17 cellular contexts compared by ENCODE assay signal in the genomic region with DNA sequence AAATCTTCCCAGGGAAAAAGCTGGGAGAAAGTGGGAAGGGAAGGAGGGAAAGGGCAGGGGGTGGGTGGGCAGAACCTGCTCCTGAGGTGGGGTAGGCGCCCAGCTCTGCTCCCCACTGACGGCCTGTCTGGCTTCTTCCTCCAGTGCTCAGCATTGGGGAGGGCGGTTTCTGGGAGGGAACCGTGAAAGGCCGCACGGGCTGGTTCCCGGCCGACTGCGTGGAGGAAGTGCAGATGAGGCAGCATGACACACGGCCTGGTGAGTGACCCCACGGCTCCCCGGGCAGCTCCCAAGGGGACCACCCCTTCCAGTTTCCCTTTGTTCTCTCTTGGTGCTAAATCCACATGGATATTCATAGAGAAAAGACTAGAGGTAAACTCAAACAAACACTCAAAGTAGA. TPM values are rescaled to one million over a fixed set of nuclear protein-coding genes. Genes with fewer than 3 reads are reported as not detected.
DNase-seq lines count a peak whose midpoint lies in the region; ATAC-seq and TF ChIP-seq lines count a peak whose summit lies in the region.
"Had no signal": no experiment of that assay in that cellular context is flagged by ENCODE, and none has a peak within 500 bp of the region (broad histone marks: within the 10 kb centered on the region; RNA-seq: fewer than 3 reads in every experiment).

No MANE protein-coding gene starts in this region.

- BruUV-seq in PC-3 (replicated peaks; lab: Mats Ljungman, UMichigan): no TSS peak

- no peak overlapping the region for H3K4me2 ChIP-seq in PC-3 (ENCODE audit: low read length)

- 61 to 75% (median 66%) methylated on average over 12 of the region's 12 CpGs for WGBS in psoas muscle, 3 donors

- no peaks in the 10 kb centered on the region for H3F3A ChIP-seq in PC-3 (ENCODE audit: low read length, unreplicated experiment)

- H3K4me3 Mint-ChIP-seq in chondrocyte (ENCODE audit: unreplicated experiment): peak overlapping the region; percentile 31
- H3K4me3 Mint-ChIP-seq: activated CD4-positive, alpha-beta T cell treated with anti-CD3 and anti-CD28 coated beads, Interleukin-2, amount 10 ng/mL, durations not matched to agents 7 days and 5 days; activated T-cell treated with anti-CD3 and anti-CD28 coated beads, Interleukin-2, amount 50 U/mL, for 24 hours; T-helper 2 cell treated with Interferon-gamma antibody and Interleukin-4, amounts not matched to agents 5 μg/mL and 100 μg/mL, for 36 hours had no signal

- intact Hi-C loops in left lung (cut with DNase I): no loop called here
- intact Hi-C loops in psoas muscle (cut with DNase I): no loop called here
- intact Hi-C loops in PC-3 (cut with micrococcal nuclease): no loop called here

- H3K4me1 Mint-ChIP-seq in chondrocyte (ENCODE audit: low read depth): peaks cover 8% of the 10 kb centered on the region

- H3K9me3 ChIP-seq in left lung (no peaks in the 10 kb centered on the region), psoas muscle (no peaks in the 10 kb centered on the region), PC-3 (ENCODE audit: low read length) (no peaks in the 10 kb centered on the region)

- H3K36me3 Mint-ChIP-seq in chondrocyte (ENCODE audit: low read depth): peaks cover 2% of the 10 kb centered on the region

- H3K9me2 ChIP-seq in PC-3 (replicated peaks; ENCODE audit: low read length): no peaks in the 10 kb centered on the region

- no peak overlapping the region for H3K27ac ChIP-seq in left lung
- no peak overlapping the region for H3K27ac ChIP-seq in psoas muscle
- H3K27ac ChIP-seq in PC-3 (ENCODE audit: low read length): no peak overlapping the region

- no peaks in the 10 kb centered on the region for H4K20me1 ChIP-seq in PC-3 (ENCODE audit: low read length)

- DNase-seq in H7 (peak; percentile 65), chondrocyte (ENCODE audit: low spot score) (peak; percentile 78), left lung (peak; percentile 16 to 63), psoas muscle (peak; percentile 14 to 39), dedifferentiated amniotic fluid mesenchymal stem cell (ENCODE audit: extremely low spot score) (no peak), PC-3 (no peak), NCI-H2107 treated with DMSO at 0.1 percent for 48 hours (lab: John Stamatoyannopoulos, UW; ENCODE audit: unreplicated experiment) (no peak)
- DNase-seq: activated CD4-positive, alpha-beta T cell treated with anti-CD3 and anti-CD28 coated beads, Interleukin-2, amount 10 ng/mL, durations not matched to agents 7 days and 5 days; activated T-cell treated with anti-CD3 and anti-CD28 coated beads, Interleukin-2, amount 50 U/mL, for 24 hours; AML-193; KBM-7; NCI-H1105 treated with DMSO at 0.1 percent for 48 hours; NCI-H2171 treated with DMSO at 0.1 percent for 48 hours; SHP77; stimulated activated CD4-positive, alpha-beta T cell treated with anti-CD3 and anti-CD28 coated beads, Interleukin-1b, Interleukin-23, amount 100 ng/mL, for 48 hours had no signal

- no peaks in the 10 kb centered on the region for H3K79me2 ChIP-seq in PC-3 (ENCODE audit: low read length)

- no peak overlapping the region for H3K27ac Mint-ChIP-seq in chondrocyte (ENCODE audit: unreplicated experiment)
- H3K27ac Mint-ChIP-seq: activated CD4-positive, alpha-beta T cell treated with anti-CD3 and anti-CD28 coated beads, Interleukin-2, amount 10 ng/mL, durations not matched to agents 7 days and 5 days; activated T-cell treated with anti-CD3 and anti-CD28 coated beads, Interleukin-2, amount 50 U/mL, for 24 hours; T-helper 2 cell treated with Interferon-gamma antibody and Interleukin-4, amounts not matched to agents 5 μg/mL and 100 μg/mL, for 36 hours had no signal

- peaks cover 1% of the 10 kb centered on the region for H3K27me3 Mint-ChIP-seq in chondrocyte (ENCODE audit: low read depth)
- H3K27me3 Mint-ChIP-seq: activated T-cell treated with anti-CD3 and anti-CD28 coated beads, Interleukin-2, amount 50 U/mL, for 24 hours had no signal

- POLR2A ChIA-PET in PC-3 (lab: Charles Lee; ENCODE audit: unreplicated experiment): no interaction called here

- no peak for ATAC-seq in left lung
- no peak for ATAC-seq in psoas muscle
- ATAC-seq in HG03108 (IDR thresholded peaks at IDR 0.05; ENCODE audit: unreplicated experiment): no peak
- no peak for ATAC-seq in PC-3

- no peak overlapping the region for H2AFZ ChIP-seq in PC-3 (ENCODE audit: low read length)

- H3K27me3 ChIP-seq in H7 (ENCODE audit: control insufficient read depth, insufficient read depth, low read length) (peaks cover 21% of the 10 kb centered on the region), left lung (no peaks in the 10 kb centered on the region), psoas muscle (ENCODE audit: insufficient read depth in 3 of 3, low read length in 2 of 3) (peaks cover 0 to 6% (median 0%) of the 10 kb centered on the region in 3 donors), PC-3 (ENCODE audit: low read length) (no peaks in the 10 kb centered on the region)

- TF ChIP-seq CTCF in chondrocyte (IDR thresholded peaks at IDR 0.05) (no peak), left lung (IDR thresholded peaks at IDR 0.05) (no peak), psoas muscle (IDR thresholded peaks at IDR 0.05) (no peak), PC-3 (conservative IDR thresholded peaks at IDR 0.05; ENCODE audit: low read depth, low read length) (no peak)

- H3K4me1 ChIP-seq in left lung (peaks cover 5 to 32% of the 10 kb centered on the region in 2 donors), psoas muscle (peaks cover 5% of the 10 kb centered on the region), PC-3 (ENCODE audit: insufficient read depth, low read length) (no peaks in the 10 kb centered on the region; the same call in 1 of the 2 replicates)

- no peaks in the 10 kb centered on the region for H3K9me3 Mint-ChIP-seq in chondrocyte (ENCODE audit: low read depth)
- H3K9me3 Mint-ChIP-seq: activated CD4-positive, alpha-beta T cell treated with anti-CD3 and anti-CD28 coated beads, Interleukin-2, amount 10 ng/mL, durations not matched to agents 7 days and 5 days; activated T-cell treated with anti-CD3 and anti-CD28 coated beads, Interleukin-2, amount 50 U/mL, for 24 hours; T-helper 2 cell treated with Interferon-gamma antibody and Interleukin-4, amounts not matched to agents 5 μg/mL and 100 μg/mL, for 36 hours had no signal

- no peak overlapping the region for H3K9ac ChIP-seq in PC-3 (ENCODE audit: low read length)

- no peaks in the 10 kb centered on the region for H3K36me3 ChIP-seq in H7 (replicated peaks; ENCODE audit: control insufficient read depth, insufficient read depth, low read length)
- peaks cover 0 to 19% of the 10 kb centered on the region in 2 donors for H3K36me3 ChIP-seq in left lung
- H3K36me3 ChIP-seq in psoas muscle (ENCODE audit: insufficient read depth in 1 of 2, low read depth in 1 of 2): peaks cover 0 to 5% of the 10 kb centered on the region in 2 donors
- H3K36me3 ChIP-seq in PC-3 (ENCODE audit: low read depth, low read length): no peaks in the 10 kb centered on the region

- H3K4me3 ChIP-seq in H7 (ENCODE audit: insufficient read depth, low read depth, low read length): no peak overlapping the region
- H3K4me3 ChIP-seq in left lung: no peak overlapping the region
- no peak overlapping the region for H3K4me3 ChIP-seq in psoas muscle
- no peak overlapping the region for H3K4me3 ChIP-seq in PC-3 (ENCODE audit: low read length)

- CTCF ChIA-PET in PC-3 (lab: Charles Lee): no interaction called here

RNA-seq across cellular contexts. Expression of gene SHANK3, which starts 25.9 kb away (rescaled TPM):
- 1.8 and 2.1 TPM in 2 replicates for total RNA-seq in H7 (2014; rRNA removed; shearing (Covaris generic))
- total RNA-seq in chondrocyte (3.9 to 7.5 TPM (median 7.0 TPM) in 3 replicates), left lung (10 to 100 TPM; 25.1 to 42.9 TPM), psoas muscle (10 to 100 TPM in 3 of 4 donors, 1 to 10 TPM in 1; 7.5 to 16.3 (median 13.5) TPM), PC-3 (2014; rRNA removed) (3.7 and 6.8 TPM in 2 replicates)
- polyA plus RNA-seq in psoas muscle: 1 to 10 TPM; 4.2 to 9.3 (median 4.8) TPM

RNA-seq across cellular contexts. Expression of gene ACR, which starts 39.5 kb away (rescaled TPM):
- total RNA-seq in H7 (2014; rRNA removed; shearing (Covaris generic)): 0.07 TPM in 1 of 2 replicates, not detected in the other
- total RNA-seq in chondrocyte (0.45 to 0.74 TPM (median 0.63 TPM) in 3 replicates), left lung (1 to 10 TPM in 1 of 2 donors, not detected in 1; 1.4 TPM), psoas muscle (under 1 TPM in 3 of 4 donors, not detected in 1; 0.26 to 0.82 (median 0.64) TPM), PC-3 (2014; rRNA removed) (not detected in 2 replicates)
- polyA plus RNA-seq in psoas muscle: under 1 TPM in 2 of 3 donors, not detected in 1; 0.10 to 0.19 TPM
- total RNA-seq: activated CD4-positive, alpha-beta T cell treated with anti-CD3 and anti-CD28 coated beads, Interleukin-2, amount 10 ng/mL, durations not matched to agents 7 days and 5 days had no signal

Comparison
In these comparisons a context has a peak if more than half of its experiments do, and no peak if none do; other contexts are left out.
1. DNase-seq: peak in H7 (single experiment), chondrocyte (single experiment), left lung (2 of 2) and psoas muscle (2 of 2); none in dedifferentiated amniotic fluid mesenchymal stem cell (single experiment), PC-3 (single experiment) and NCI-H2107 treated with DMSO at 0.1 percent for 48 hours (single experiment).